18 cellular contexts compared by ENCODE assay signal in genomic region chr4:81213671-81214070, GRCh38. TPM values are rescaled to one million over a fixed set of nuclear protein-coding genes. Genes with fewer than 3 reads are reported as not detected.
A peak's percentile ranks its signal among the peaks of the same experiment; 100 is the strongest.
DNase-seq lines count a peak whose midpoint lies in the region; ATAC-seq and TF ChIP-seq lines count a peak whose summit lies in the region.
"Had no signal": no experiment of that assay in that cellular context is flagged by ENCODE, and none has a peak within 500 bp of the region (broad histone marks: within the 10 kb centered on the region; RNA-seq: fewer than 3 reads in every experiment).

No MANE protein-coding gene starts in this region.

- peaks cover 4% of the 10 kb centered on the region for H3K9me3 Mint-ChIP-seq in activated naive CD8-positive, alpha-beta T cell treated with anti-CD3 and anti-CD28 coated beads, Interleukin-2, amount 50 U/mL, for 24 hours
- no peaks in the 10 kb centered on the region for H3K9me3 Mint-ChIP-seq in stimulated activated effector memory CD8-positive, alpha-beta T cell treated with anti-CD3 and anti-CD28 coated beads, Interleukin-12 subunit alpha, Interleukin-12 subunit beta, amount 100 ng/mL, for 72 hours
- H3K9me3 Mint-ChIP-seq: HFFc6 had no signal

- no peaks in the 10 kb centered on the region for H3K36me3 ChIP-seq in iPS-20b (ENCODE audit: insufficient read depth, low read depth, low read length)
- H3K36me3 ChIP-seq: BLaER1 had no signal

- no peak for ATAC-seq in activated naive CD8-positive, alpha-beta T cell treated with anti-CD3 and anti-CD28 coated beads, Interleukin-2, amount 50 U/mL, for 24 hours
- ATAC-seq in stimulated activated effector memory CD8-positive, alpha-beta T cell treated with anti-CD3 and anti-CD28 coated beads, Interleukin-12 subunit alpha, Interleukin-12 subunit beta, amount 100 ng/mL, for 72 hours = no peak
- no peak for ATAC-seq in GM18861 (IDR thresholded peaks at IDR 0.05; ENCODE audit: unreplicated experiment)

- peak; percentile 31 for DNase-seq in NCI-H82 (lab: John Stamatoyannopoulos, UW)
- DNase-seq in NCI-H82 treated with DMSO at 0.1 percent for 48 hours (lab: John Stamatoyannopoulos, UW; ENCODE audit: unreplicated experiment) = no peak
- DNase-seq in dorsolateral prefrontal cortex = no peak
- no peak for DNase-seq in activated naive CD8-positive, alpha-beta T cell treated with anti-CD3 and anti-CD28 coated beads, Interleukin-2, amount 50 U/mL, for 24 hours
- no peak for DNase-seq in stimulated activated effector memory CD8-positive, alpha-beta T cell treated with anti-CD3 and anti-CD28 coated beads, Interleukin-12 subunit alpha, Interleukin-12 subunit beta, amount 100 ng/mL, for 72 hours (ENCODE audit: low spot score in 2 of 2)
- no peak for DNase-seq in stimulated activated CD4-positive, alpha-beta T cell treated with anti-CD3 and anti-CD28 coated beads, Interleukin-4, amount 100 ng/mL, for 24 hours
- DNase-seq: CD8-positive, alpha-beta memory T cell; DND-41; HFFc6; KBM-7; NCI-H1436 treated with DMSO at 0.1 percent for 48 hours; NCI-H226; NK-92 treated with Interleukin-12 subunit alpha and Interleukin-12 subunit beta, amount 100 ng/mL, for 24 hours; RPMI8226; SIG-M5 had no signal

- intact Hi-C loops in dorsolateral prefrontal cortex (cut with DNase I) = no loop called here

- H3K4me3 Mint-ChIP-seq in activated naive CD8-positive, alpha-beta T cell treated with anti-CD3 and anti-CD28 coated beads, Interleukin-2, amount 50 U/mL, for 24 hours = no peak overlapping the region
- no peak overlapping the region for H3K4me3 Mint-ChIP-seq in stimulated activated effector memory CD8-positive, alpha-beta T cell treated with anti-CD3 and anti-CD28 coated beads, Interleukin-12 subunit alpha, Interleukin-12 subunit beta, amount 100 ng/mL, for 72 hours
- H3K4me3 Mint-ChIP-seq: HFFc6 had no signal

- H3K36me3 Mint-ChIP-seq in activated naive CD8-positive, alpha-beta T cell treated with anti-CD3 and anti-CD28 coated beads, Interleukin-2, amount 50 U/mL, for 24 hours (ENCODE audit: low read depth) = no peaks in the 10 kb centered on the region
- no peaks in the 10 kb centered on the region for H3K36me3 Mint-ChIP-seq in stimulated activated effector memory CD8-positive, alpha-beta T cell treated with anti-CD3 and anti-CD28 coated beads, Interleukin-12 subunit alpha, Interleukin-12 subunit beta, amount 100 ng/mL, for 72 hours
- H3K36me3 Mint-ChIP-seq: CD8-positive, alpha-beta memory T cell had no signal

- H3K27me3 ChIP-seq in dorsolateral prefrontal cortex (peaks cover 0 to 48% (median 9%) of the 10 kb centered on the region in 45 donors), iPS-20b (ENCODE audit: insufficient read depth, low read length) (peaks cover 81% of the 10 kb centered on the region)
- H3K27me3 ChIP-seq: BLaER1 had no signal

- H3K4me3 ChIP-seq in dorsolateral prefrontal cortex (peak overlapping the region in 38 of 59 donors; percentile 4 to 71 (median 59)), iPS-20b (ENCODE audit: low read length) (peak overlapping the region; percentile 85; the same call in 1 of the 2 replicates)
- H3K4me3 ChIP-seq: BLaER1 had no signal

- H3K4me1 Mint-ChIP-seq in activated naive CD8-positive, alpha-beta T cell treated with anti-CD3 and anti-CD28 coated beads, Interleukin-2, amount 50 U/mL, for 24 hours = peaks cover 12% of the 10 kb centered on the region
- H3K4me1 Mint-ChIP-seq in stimulated activated effector memory CD8-positive, alpha-beta T cell treated with anti-CD3 and anti-CD28 coated beads, Interleukin-12 subunit alpha, Interleukin-12 subunit beta, amount 100 ng/mL, for 72 hours = peaks cover 4% of the 10 kb centered on the region

- peaks cover 4% of the 10 kb centered on the region; the same call in 1 of the 2 replicates for H3K9me3 ChIP-seq in iPS-20b (ENCODE audit: insufficient read depth, low read depth, low read length)

- no peak for TF ChIP-seq CTCF in dorsolateral prefrontal cortex (IDR thresholded peaks at IDR 0.05 in 54 of 56, conservative IDR thresholded peaks at IDR 0.05 in 2 of 56; ENCODE audit: low read depth in 1 of 56, partially characterized antibody in 56 of 56)

- no peak overlapping the region for H3K9ac ChIP-seq in iPS-20b (ENCODE audit: low read depth, low read length)
- H3K9ac ChIP-seq: BLaER1 had no signal

- no peak overlapping the region for H3K27ac Mint-ChIP-seq in activated naive CD8-positive, alpha-beta T cell treated with anti-CD3 and anti-CD28 coated beads, Interleukin-2, amount 50 U/mL, for 24 hours
- no peak overlapping the region for H3K27ac Mint-ChIP-seq in stimulated activated effector memory CD8-positive, alpha-beta T cell treated with anti-CD3 and anti-CD28 coated beads, Interleukin-12 subunit alpha, Interleukin-12 subunit beta, amount 100 ng/mL, for 72 hours
- H3K27ac Mint-ChIP-seq: CD8-positive, alpha-beta memory T cell; HFFc6 had no signal

- no peaks in the 10 kb centered on the region; the same call in 1 of the 2 replicates for H3K4me1 ChIP-seq in iPS-20b (ENCODE audit: insufficient read depth, low read length)
- H3K4me1 ChIP-seq: BLaER1 had no signal

- peak overlapping the region in 1 of 59 donors; percentile 53 for H3K27ac ChIP-seq in dorsolateral prefrontal cortex
- no peak overlapping the region for H3K27ac ChIP-seq in iPS-20b (ENCODE audit: low read length)
- H3K27ac ChIP-seq: BLaER1 had no signal

- H3K27me3 Mint-ChIP-seq in activated naive CD8-positive, alpha-beta T cell treated with anti-CD3 and anti-CD28 coated beads, Interleukin-2, amount 50 U/mL, for 24 hours = peaks cover 36% of the 10 kb centered on the region

RNA-seq across cellular contexts. Expression of gene PRKG2, which starts 1.4 kb away (rescaled TPM):
- total RNA-seq in dorsolateral prefrontal cortex = 1 to 10 TPM; 1.7 to 9.8 (median 4.9) TPM
- total RNA-seq: HFFc6 had no signal
